In genomic region chr5:175800656-175801081, GRCh38 we compare ENCODE assay signal across 13 cellular contexts.
DNase-seq lines count a peak whose midpoint lies in the region; ATAC-seq, FAIRE-seq and TF ChIP-seq lines count a peak whose summit lies in the region.
"Had no signal": no experiment of that assay in that cellular context is flagged by ENCODE, and none has a peak within 500 bp of the region (broad histone marks: within the 10 kb centered on the region; RNA-seq: fewer than 3 reads in every experiment).

No MANE protein-coding gene starts in this region.

- no peaks in the 10 kb centered on the region for H3K36me3 ChIP-seq in osteoblast (ENCODE audit: insufficient read depth, low read length)
- H3K36me3 ChIP-seq: SJCRH30 had no signal

- H3K79me2 ChIP-seq in osteoblast (ENCODE audit: insufficient read depth, low read length): no peaks in the 10 kb centered on the region

- H3K4me3 ChIP-seq in osteoblast (ENCODE audit: insufficient read depth, low read length): no peak overlapping the region
- H3K4me3 ChIP-seq: SJCRH30 had no signal

- no peak overlapping the region for H3K27ac ChIP-seq in osteoblast (ENCODE audit: low read depth, low read length)
- H3K27ac ChIP-seq: SJCRH30 had no signal

- peaks cover 2% of the 10 kb centered on the region for H3K27me3 ChIP-seq in osteoblast (ENCODE audit: insufficient read depth, low read length)
- H3K27me3 ChIP-seq: SJCRH30 had no signal

- FAIRE-seq in H54 (lab: Jason Lieb, UNC) (peak; percentile 20), D721Med (lab: Jason Lieb, UNC) (no peak)
- FAIRE-seq: GM18507, urothelium cell line had no signal

- peak; percentile 80 for DNase-seq in A172 (ENCODE audit: low spot score)
- no peak for DNase-seq in H54 (ENCODE audit: insufficient read length, low spot score)
- peak; percentile 91 for DNase-seq in OCI-M1 (lab: John Stamatoyannopoulos, UW)
- peak; percentile 66 for DNase-seq in cerebellar cortex (ENCODE audit: low spot score)
- no peak for DNase-seq in SIG-M5 treated with dmso at 0.1 percent for 504 hours (lab: John Stamatoyannopoulos, UW; ENCODE audit: unreplicated experiment)
- no peak for DNase-seq in D721Med (ENCODE audit: insufficient read length, low spot score)
- DNase-seq in osteoblast (ENCODE audit: insufficient read length, low spot score, missing footprints): no peak
- DNase-seq: SJCRH30; stimulated activated CD4-positive, alpha-beta T cell treated with anti-CD3 and anti-CD28 coated beads, Interleukin-2, amount 100 ng/mL, for 24 hours had no signal

- ATAC-seq in HG03159 (IDR thresholded peaks at IDR 0.05; ENCODE audit: unreplicated experiment): no peak
- ATAC-seq: stimulated activated memory B cell treated with anti-CD40 and anti-IgM and Interleukin-4, amounts not matched to agents 10 μg/mL and 1 μg/mL and 100 μg/mL, for 72 hours had no signal

- no peak overlapping the region for H3K4me2 ChIP-seq in osteoblast (ENCODE audit: insufficient read depth, low read length)

- no peak overlapping the region for H2AFZ ChIP-seq in osteoblast (ENCODE audit: low read length)

- no peak for TF ChIP-seq POLR2A in H54 (IDR thresholded peaks at IDR 0.05; ENCODE audit: low read depth, low read length)

- TF ChIP-seq CTCF in D721Med (IDR thresholded peaks at IDR 0.05; ENCODE audit: insufficient read depth, missing control alignments) (no peak), osteoblast (IDR thresholded peaks at IDR 0.05; ENCODE audit: extremely low read depth, low read depth, low read length) (no peak)

- no peaks in the 10 kb centered on the region for H3K4me1 ChIP-seq in osteoblast (ENCODE audit: insufficient read depth, low read length)
- H3K4me1 ChIP-seq: SJCRH30 had no signal

- no peaks in the 10 kb centered on the region for H4K20me1 ChIP-seq in osteoblast (ENCODE audit: insufficient read depth, low read length)

- H3K9me3 ChIP-seq in osteoblast (ENCODE audit: low read depth, low read length): no peaks in the 10 kb centered on the region
- H3K9me3 ChIP-seq: SJCRH30 had no signal

Comparison
In these comparisons a context has a peak if more than half of its experiments do, and no peak if none do; other contexts are left out.
1. DNase-seq: peak in A172 (single experiment), OCI-M1 (single experiment) and cerebellar cortex (single experiment); none in H54 (single experiment), SIG-M5 treated with dmso at 0.1 percent for 504 hours (single experiment), D721Med (single experiment) and osteoblast (single experiment).